11 cellular contexts compared by ENCODE assay signal in genomic region chr4:94507708-94508107, GRCh38. TPM values are rescaled to one million over a fixed set of nuclear protein-coding genes. Genes with fewer than 3 reads are reported as not detected.
DNase-seq lines count a peak whose midpoint lies in the region; FAIRE-seq and TF ChIP-seq lines count a peak whose summit lies in the region.
"Had no signal": no experiment of that assay in that cellular context is flagged by ENCODE, and none has a peak within 500 bp of the region (broad histone marks: within the 10 kb centered on the region; RNA-seq: fewer than 3 reads in every experiment).

No MANE protein-coding gene starts in this region.

- H2AFZ ChIP-seq in astrocyte (ENCODE audit: low read depth, low read length) (no peak overlapping the region), Karpas-422 (ENCODE audit: low read length) (no peak overlapping the region)

- H4K20me1 ChIP-seq in astrocyte (ENCODE audit: insufficient read depth, low read length) = peaks cover 33% of the 10 kb centered on the region
- no peaks in the 10 kb centered on the region for H4K20me1 ChIP-seq in Karpas-422 (ENCODE audit: insufficient read depth, low read depth, low read length)

- H3K27me3 ChIP-seq in astrocyte (ENCODE audit: insufficient read depth, low read length) (no peaks in the 10 kb centered on the region), uterus (no peaks in the 10 kb centered on the region), H7 (ENCODE audit: control insufficient read depth, insufficient read depth, low read length) (no peaks in the 10 kb centered on the region), Karpas-422 (ENCODE audit: low read length) (no peaks in the 10 kb centered on the region)

- H3K79me2 ChIP-seq in astrocyte (ENCODE audit: insufficient read depth, low read length) = peaks cover 99% of the 10 kb centered on the region
- H3K79me2 ChIP-seq in Karpas-422 (ENCODE audit: low read length) = peaks cover 28% of the 10 kb centered on the region; the same call in 1 of the 2 replicates

- H3K27ac Mint-ChIP-seq in activated naive CD8-positive, alpha-beta T cell = peak overlapping the region; percentile 38
- no peak overlapping the region for H3K27ac Mint-ChIP-seq in activated naive CD8-positive, alpha-beta T cell treated with anti-CD3 and anti-CD28 coated beads for 36 hours
- peak overlapping the region; percentile 43 for H3K27ac Mint-ChIP-seq in astrocyte (ENCODE audit: unreplicated experiment)

- H3K4me1 Mint-ChIP-seq in activated naive CD8-positive, alpha-beta T cell (ENCODE audit: low read depth) = peaks cover 12% of the 10 kb centered on the region
- peaks cover 9% of the 10 kb centered on the region for H3K4me1 Mint-ChIP-seq in activated naive CD8-positive, alpha-beta T cell treated with anti-CD3 and anti-CD28 coated beads for 36 hours
- H3K4me1 Mint-ChIP-seq in astrocyte (ENCODE audit: low read depth, unreplicated experiment) = peaks cover 40% of the 10 kb centered on the region

- H3K4me2 ChIP-seq in astrocyte (ENCODE audit: low read length) = peak overlapping the region; percentile 58
- no peak overlapping the region for H3K4me2 ChIP-seq in Karpas-422 (ENCODE audit: low read depth, low read length, poor library complexity, severe bottlenecking)

- no peak for TF ChIP-seq CTCF in astrocyte (IDR thresholded peaks at IDR 0.05; ENCODE audit: insufficient read depth, low read depth, low read length)
- no peak for TF ChIP-seq CTCF in uterus (IDR thresholded peaks at IDR 0.05)

- no peaks in the 10 kb centered on the region for H3K9me3 ChIP-seq in astrocyte (ENCODE audit: insufficient read depth, low read depth, low read length)
- no peaks in the 10 kb centered on the region for H3K9me3 ChIP-seq in uterus
- H3K9me3 ChIP-seq in Karpas-422 (ENCODE audit: low read length) = no peaks in the 10 kb centered on the region

- intact Hi-C loops in uterus (cut with DNase I; ENCODE audit: low total_unique reads) = no loop called here

- H3K9me3 Mint-ChIP-seq in activated naive CD8-positive, alpha-beta T cell (ENCODE audit: low read depth) = no peaks in the 10 kb centered on the region
- H3K9me3 Mint-ChIP-seq in activated naive CD8-positive, alpha-beta T cell treated with anti-CD3 and anti-CD28 coated beads for 36 hours = no peaks in the 10 kb centered on the region
- H3K9me3 Mint-ChIP-seq in astrocyte (ENCODE audit: unreplicated experiment) = no peaks in the 10 kb centered on the region

- no peaks in the 10 kb centered on the region for H3K9me2 ChIP-seq in Karpas-422 (replicated peaks; ENCODE audit: insufficient read depth, low read length)

- FAIRE-seq in astrocyte (lab: Jason Lieb, UNC) = peak; percentile 23

- peak overlapping the region; percentile 45 for H3K9ac ChIP-seq in astrocyte (ENCODE audit: low read length)
- no peak overlapping the region for H3K9ac ChIP-seq in Karpas-422 (ENCODE audit: low read length)

- no peak for DNase-seq in activated naive CD8-positive, alpha-beta T cell treated with anti-CD3 and anti-CD28 coated beads for 36 hours
- DNase-seq in astrocyte (ENCODE audit: low read depth) (peak; percentile 91), left kidney (ENCODE audit: low read depth, low spot score) (peak; percentile 12), uterus (peak; percentile 55 to 71), H7 (no peak), Karpas-422 (no peak), NCI-H524 treated with DMSO at 0.1 percent for 48 hours (lab: John Stamatoyannopoulos, UW) (no peak)

- no peak for TF ChIP-seq POLR2A in uterus (IDR thresholded peaks at IDR 0.05)

- H3K36me3 ChIP-seq in astrocyte (ENCODE audit: insufficient read depth, low read length) = no peaks in the 10 kb centered on the region
- no peaks in the 10 kb centered on the region for H3K36me3 ChIP-seq in uterus
- H3K36me3 ChIP-seq in H7 (replicated peaks; ENCODE audit: control insufficient read depth, insufficient read depth, low read length) = no peaks in the 10 kb centered on the region
- no peaks in the 10 kb centered on the region for H3K36me3 ChIP-seq in Karpas-422 (ENCODE audit: insufficient read depth, low read length)

- H3K27ac ChIP-seq in astrocyte (ENCODE audit: low read depth, low read length) (peak overlapping the region; percentile 73), uterus (peak overlapping the region; percentile 82 to 99), Karpas-422 (ENCODE audit: low read length) (no peak overlapping the region)
- H3K27ac ChIP-seq: HL-60, VCaP had no signal

- H3K4me1 ChIP-seq in astrocyte (ENCODE audit: insufficient read depth, low read length) = peaks cover 24% of the 10 kb centered on the region
- peaks cover 0 to 29% of the 10 kb centered on the region in 2 donors for H3K4me1 ChIP-seq in uterus
- peaks cover 20% of the 10 kb centered on the region for H3K4me1 ChIP-seq in Karpas-422 (ENCODE audit: low read length)

- no peaks in the 10 kb centered on the region for H3K27me3 Mint-ChIP-seq in activated naive CD8-positive, alpha-beta T cell
- H3K27me3 Mint-ChIP-seq in activated naive CD8-positive, alpha-beta T cell treated with anti-CD3 and anti-CD28 coated beads for 36 hours = no peaks in the 10 kb centered on the region
- no peaks in the 10 kb centered on the region for H3K27me3 Mint-ChIP-seq in astrocyte (ENCODE audit: low read depth, unreplicated experiment)
- H3K27me3 Mint-ChIP-seq: CD4-positive, CD25-positive, alpha-beta regulatory T cell had no signal

- H3K4me3 Mint-ChIP-seq in activated naive CD8-positive, alpha-beta T cell = no peak overlapping the region
- H3K4me3 Mint-ChIP-seq in activated naive CD8-positive, alpha-beta T cell treated with anti-CD3 and anti-CD28 coated beads for 36 hours = no peak overlapping the region
- H3K4me3 Mint-ChIP-seq in astrocyte (ENCODE audit: unreplicated experiment) = no peak overlapping the region
- H3K4me3 Mint-ChIP-seq: CD4-positive, CD25-positive, alpha-beta regulatory T cell had no signal

- peaks cover 6% of the 10 kb centered on the region for H3K36me3 Mint-ChIP-seq in activated naive CD8-positive, alpha-beta T cell
- H3K36me3 Mint-ChIP-seq in activated naive CD8-positive, alpha-beta T cell treated with anti-CD3 and anti-CD28 coated beads for 36 hours = peaks cover 8% of the 10 kb centered on the region
- peaks cover 6% of the 10 kb centered on the region for H3K36me3 Mint-ChIP-seq in astrocyte (ENCODE audit: low read depth, unreplicated experiment)

- H3K4me3 ChIP-seq in astrocyte (ENCODE audit: insufficient read depth, low read depth, low read length) = no peak overlapping the region
- no peak overlapping the region for H3K4me3 ChIP-seq in uterus
- no peak overlapping the region for H3K4me3 ChIP-seq in H7 (ENCODE audit: insufficient read depth, low read depth, low read length)
- H3K4me3 ChIP-seq in Karpas-422 (ENCODE audit: low read length) = no peak overlapping the region

RNA-seq across cellular contexts. Expression of gene PDLIM5, which starts 56.0 kb away (rescaled TPM):
- total RNA-seq in activated naive CD8-positive, alpha-beta T cell treated with anti-CD3 and anti-CD28 coated beads for 36 hours = 10 to 100 TPM; 15.1 to 17.0 TPM
- total RNA-seq in astrocyte (174 and 181 TPM in 2 replicates), uterus (100 to 1,000 TPM in 3 of 4 donors, 10 to 100 TPM in 1; 90.8 to 571 (median 351) TPM)
- total RNA-seq in H7 (2014; rRNA removed; shearing (Covaris generic)) = 33.4 and 43.1 TPM in 2 replicates
- total RNA-seq in Karpas-422 (2014; rRNA removed; shearing (Covaris generic); ENCODE audit: low replicate concordance) = 30.2 and 53.8 TPM in 2 replicates

Comparison
In these comparisons a context has a peak if more than half of its experiments do, and no peak if none do; other contexts are left out.
1. DNase-seq: peak in astrocyte (single experiment), left kidney (single experiment) and uterus (2 of 2); none in activated naive CD8-positive, alpha-beta T cell treated with anti-CD3 and anti-CD28 coated beads for 36 hours (single experiment), H7 (single experiment), Karpas-422 (single experiment) and NCI-H524 treated with DMSO at 0.1 percent for 48 hours (single experiment).